ENCODE assay signal across 9 cellular contexts in the genomic region with DNA sequence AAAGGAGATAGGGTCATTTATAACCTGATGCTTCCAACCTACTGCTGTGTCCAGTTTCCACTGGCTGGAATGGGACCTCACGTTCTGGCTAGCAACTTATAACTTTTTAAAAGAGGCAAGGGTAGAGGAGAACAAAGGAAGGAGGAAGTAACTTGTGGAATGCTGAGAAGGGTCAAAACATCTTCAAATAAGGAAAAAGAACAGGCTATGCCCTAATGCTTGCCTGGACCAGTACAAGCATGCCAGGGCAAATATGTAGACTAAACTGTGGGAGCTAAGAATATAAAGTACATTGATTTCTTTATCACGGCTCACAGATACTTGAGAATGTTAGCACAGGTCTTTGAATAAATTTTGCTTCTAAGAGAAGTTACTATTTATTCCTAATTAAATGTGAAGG. TPM values are rescaled to one million over a fixed set of nuclear protein-coding genes. Genes with fewer than 3 reads are reported as not detected.
DNase-seq lines count a peak whose midpoint lies in the region; ATAC-seq and TF ChIP-seq lines count a peak whose summit lies in the region.
"Had no signal": no experiment of that assay in that cellular context is flagged by ENCODE, and none has a peak within 500 bp of the region (broad histone marks: within the 10 kb centered on the region; RNA-seq: fewer than 3 reads in every experiment).

No MANE protein-coding gene starts in this region.

- H3K4me1 ChIP-seq in CD4-positive, CD25-positive, alpha-beta regulatory T cell (ENCODE audit: control insufficient read depth, insufficient read depth, low read length, poor library complexity, severe bottlenecking): peaks cover 17% of the 10 kb centered on the region
- peaks cover 7% of the 10 kb centered on the region for H3K4me1 ChIP-seq in HUES48 (ENCODE audit: control insufficient read depth, insufficient read depth, low read length)
- H3K4me1 ChIP-seq in colonic mucosa: peaks cover 4% of the 10 kb centered on the region

- no peak for ATAC-seq in CD4-positive, CD25-positive, alpha-beta regulatory T cell (ENCODE audit: low read depth in 2 of 2)
- ATAC-seq in GM19328 (IDR thresholded peaks at IDR 0.05; ENCODE audit: unreplicated experiment): no peak

- peaks cover 10% of the 10 kb centered on the region for H3K27me3 Mint-ChIP-seq in CD4-positive, CD25-positive, alpha-beta regulatory T cell
- H3K27me3 Mint-ChIP-seq in brain: peaks cover 7% of the 10 kb centered on the region
- H3K27me3 Mint-ChIP-seq in mesothelial cell of epicardium (ENCODE audit: low read depth): no peaks in the 10 kb centered on the region

- peaks cover 0 to 5% (median 0%) of the 10 kb centered on the region in 7 donors for H3K9me3 Mint-ChIP-seq in CD4-positive, CD25-positive, alpha-beta regulatory T cell
- H3K9me3 Mint-ChIP-seq in brain (peaks cover 0 to 3% (median 0%) of the 10 kb centered on the region in 5 experiments), mesothelial cell of epicardium (no peaks in the 10 kb centered on the region)

- no peak for DNase-seq in CD4-positive, CD25-positive, alpha-beta regulatory T cell
- DNase-seq in mesothelial cell of epicardium (ENCODE audit: low spot score in 2 of 2, unreplicated experiment in 2 of 2): no peak
- DNase-seq in NCI-H2029 (lab: John Stamatoyannopoulos, UW): no peak
- DNase-seq in NCI-H2196 treated with DMSO at 0.1 percent for 48 hours (lab: John Stamatoyannopoulos, UW; ENCODE audit: unreplicated experiment): no peak
- DNase-seq in colonic mucosa: no peak
- DNase-seq: NCI-H187 had no signal

- peak overlapping the region in 3 of 4 donors; percentile 41 to 96 (median 41) for H3K4me3 Mint-ChIP-seq in CD4-positive, CD25-positive, alpha-beta regulatory T cell
- H3K4me3 Mint-ChIP-seq in brain (peak overlapping the region; percentile 76 to 85 (median 80)), mesothelial cell of epicardium (peak overlapping the region; percentile 58)

- peaks cover 15% of the 10 kb centered on the region for H3K36me3 ChIP-seq in CD4-positive, CD25-positive, alpha-beta regulatory T cell (ENCODE audit: control insufficient read depth, insufficient read depth, low read length)
- peaks cover 21% of the 10 kb centered on the region for H3K36me3 ChIP-seq in HUES48 (ENCODE audit: control insufficient read depth, insufficient read depth, low read length)
- H3K36me3 ChIP-seq in colonic mucosa: peaks cover 11% of the 10 kb centered on the region

- intact Hi-C loops in colonic mucosa (cut with DNase I): loop anchor here (2.0 kb wide), 1 partner anchor 168 kb away; no protein-coding TSS in a partner anchor

- no peak overlapping the region for H3K9ac ChIP-seq in HUES48 (ENCODE audit: low read depth, low read length)
- no peak overlapping the region for H3K9ac ChIP-seq in colonic mucosa (ENCODE audit: low read depth in 2 of 2, low read length in 2 of 2)

- H3K4me1 Mint-ChIP-seq in CD4-positive, CD25-positive, alpha-beta regulatory T cell: peaks cover 13 to 37% (median 20%) of the 10 kb centered on the region in 4 donors
- peaks cover 46% of the 10 kb centered on the region for H3K4me1 Mint-ChIP-seq in brain
- peaks cover 32% of the 10 kb centered on the region for H3K4me1 Mint-ChIP-seq in mesothelial cell of epicardium

- no peak overlapping the region for H3K27ac Mint-ChIP-seq in CD4-positive, CD25-positive, alpha-beta regulatory T cell
- H3K27ac Mint-ChIP-seq in brain (peak overlapping the region; percentile 88 to 99 (median 92)), mesothelial cell of epicardium (peak overlapping the region; percentile 97)

- peaks cover 13% of the 10 kb centered on the region for H3K36me3 Mint-ChIP-seq in CD4-positive, CD25-positive, alpha-beta regulatory T cell
- peaks cover 31% of the 10 kb centered on the region for H3K36me3 Mint-ChIP-seq in brain
- H3K36me3 Mint-ChIP-seq in mesothelial cell of epicardium: peaks cover 22% of the 10 kb centered on the region

- H3K27ac ChIP-seq in CD4-positive, CD25-positive, alpha-beta regulatory T cell (ENCODE audit: insufficient read depth, low read length, poor library complexity, severe bottlenecking): no peak overlapping the region
- H3K27ac ChIP-seq in HUES48 (ENCODE audit: low read depth, low read length): no peak overlapping the region
- no peak overlapping the region for H3K27ac ChIP-seq in colonic mucosa

- TF ChIP-seq CTCF in brain (conservative IDR thresholded peaks at IDR 0.05) (no peak), mesothelial cell of epicardium (IDR thresholded peaks at IDR 0.05; ENCODE audit: unreplicated experiment) (no peak), colonic mucosa (IDR thresholded peaks at IDR 0.05) (no peak)

- H3K27me3 ChIP-seq in CD4-positive, CD25-positive, alpha-beta regulatory T cell (ENCODE audit: control insufficient read depth, insufficient read depth, low read length): no peaks in the 10 kb centered on the region
- H3K27me3 ChIP-seq in HUES48 (ENCODE audit: control insufficient read depth, insufficient read depth, low read length) (no peaks in the 10 kb centered on the region), colonic mucosa (no peaks in the 10 kb centered on the region)

- no peak overlapping the region for H3K4me3 ChIP-seq in CD4-positive, CD25-positive, alpha-beta regulatory T cell (ENCODE audit: low read depth, low read length)
- H3K4me3 ChIP-seq in HUES48 (ENCODE audit: low read depth, low read length): 0 out of 2 replicates have a peak overlapping the region, but pooled peaks have one; percentile 0
- no peak overlapping the region for H3K4me3 ChIP-seq in colonic mucosa

- H3K9me3 ChIP-seq in CD4-positive, CD25-positive, alpha-beta regulatory T cell (ENCODE audit: control insufficient read depth in 2 of 2, low read length in 2 of 2): peaks cover 0 to 4% of the 10 kb centered on the region in 2 experiments
- H3K9me3 ChIP-seq in HUES48 (ENCODE audit: control insufficient read depth, insufficient read depth, low read length): no peaks in the 10 kb centered on the region
- no peaks in the 10 kb centered on the region for H3K9me3 ChIP-seq in colonic mucosa

RNA-seq across cellular contexts. Expression of a gene that starts 1.5 kb away (rescaled TPM):
- total RNA-seq in CD4-positive, CD25-positive, alpha-beta regulatory T cell: 36.6 TPM
- 10 to 100 TPM; 17.0 to 25.2 (median 22.8) TPM for polyA plus RNA-seq in CD4-positive, CD25-positive, alpha-beta regulatory T cell
- polyA plus RNA-seq in brain (ENCODE audit: insufficient read depth, low read depth, low replicate concordance): 18.5 TPM
- 89.8 to 99.0 TPM (median 91.9 TPM) in 3 replicates for total RNA-seq in mesothelial cell of epicardium
- total RNA-seq in colonic mucosa: 10 to 100 TPM; 29.7 to 32.2 TPM

RNA-seq across cellular contexts. Expression of a gene that starts 38.2 kb away (rescaled TPM):
- total RNA-seq in CD4-positive, CD25-positive, alpha-beta regulatory T cell: 23.8 TPM
- 1 to 10 TPM; 1.6 to 5.4 (median 4.4) TPM for polyA plus RNA-seq in CD4-positive, CD25-positive, alpha-beta regulatory T cell
- 0.68 TPM for polyA plus RNA-seq in brain (ENCODE audit: insufficient read depth, low read depth, low replicate concordance)
- 63.5 to 69.9 TPM (median 67.4 TPM) in 3 replicates for total RNA-seq in mesothelial cell of epicardium
- total RNA-seq in colonic mucosa: 10 to 100 TPM; 18.3 to 24.3 TPM

RNA-seq across cellular contexts. Expression of a gene that starts 52.4 kb away (rescaled TPM):
- 13.5 TPM for total RNA-seq in CD4-positive, CD25-positive, alpha-beta regulatory T cell
- 1 to 10 TPM; 2.0 to 5.0 (median 3.3) TPM for polyA plus RNA-seq in CD4-positive, CD25-positive, alpha-beta regulatory T cell
- 12.2 TPM for polyA plus RNA-seq in brain (ENCODE audit: insufficient read depth, low read depth, low replicate concordance)
- 26.1 to 30.2 TPM (median 27.0 TPM) in 3 replicates for total RNA-seq in mesothelial cell of epicardium
- total RNA-seq in colonic mucosa: 10 to 100 TPM; 34.7 to 37.2 TPM

Comparison
In these comparisons a context has a peak if more than half of its experiments do, and no peak if none do; other contexts are left out.
1. H3K27ac Mint-ChIP-seq: peak in brain (5 of 5) and mesothelial cell of epicardium (single experiment); none in CD4-positive, CD25-positive, alpha-beta regulatory T cell (0 of 3).
2. Peak in every context shown above with its lines, with median percentiles within 50 percentile points of each other: H3K4me3 Mint-ChIP-seq.